ENCODE assay signal across 23 cellular contexts in the genomic region with DNA sequence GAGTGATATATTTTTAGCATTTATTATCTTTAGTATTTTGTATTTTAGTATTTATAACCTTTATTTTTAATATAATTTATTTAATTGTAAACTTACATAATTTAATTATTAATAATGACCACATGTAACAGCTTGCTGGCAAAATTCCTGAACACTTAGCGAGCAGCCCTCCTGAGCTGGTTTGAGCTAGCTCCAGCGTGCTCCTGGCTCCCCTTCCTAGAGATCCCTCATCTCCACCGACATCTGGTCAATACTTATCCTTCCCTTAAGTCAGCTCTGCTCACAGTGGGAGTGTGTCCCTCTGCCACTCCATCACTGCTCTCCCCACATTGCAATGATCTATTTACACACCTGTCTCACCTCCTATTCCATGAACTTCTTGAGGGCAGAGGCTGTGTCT. TPM values are rescaled to one million over a fixed set of nuclear protein-coding genes. Genes with fewer than 3 reads are reported as not detected.
DNase-seq lines count a peak whose midpoint lies in the region; ATAC-seq, FAIRE-seq and TF ChIP-seq lines count a peak whose summit lies in the region.
"Had no signal": no experiment of that assay in that cellular context is flagged by ENCODE, and none has a peak within 500 bp of the region (broad histone marks: within the 10 kb centered on the region; RNA-seq: fewer than 3 reads in every experiment).

No MANE protein-coding gene starts in this region.

- peaks cover 0 to 8% (median 0%) of the 10 kb centered on the region in 4 donors for H3K4me1 ChIP-seq in tibial artery
- H3K4me1 ChIP-seq: HAP-1, SJCRH30 had no signal

- H3K36me3 ChIP-seq in bronchial epithelial cell (ENCODE audit: control insufficient read depth, insufficient read depth, low read length): no peaks in the 10 kb centered on the region
- no peaks in the 10 kb centered on the region for H3K36me3 ChIP-seq in MG63
- H3K36me3 ChIP-seq in tibial artery: no peaks in the 10 kb centered on the region
- H3K36me3 ChIP-seq: HAP-1, SJCRH30 had no signal

- no peak overlapping the region for H3K27ac ChIP-seq in tibial artery
- H3K27ac ChIP-seq: GM23248, HL-60, PC-9, RWPE1, SJCRH30 had no signal

- ATAC-seq in GM21423 (IDR thresholded peaks at IDR 0.05; ENCODE audit: unreplicated experiment): no peak
- ATAC-seq: CD8-positive, alpha-beta T cell had no signal

- H3K9me3 ChIP-seq in MG63 (0 out of 2 replicates have a peak, but pooled peaks cover 2% of the 10 kb centered on the region), tibial artery (no peaks in the 10 kb centered on the region)
- H3K9me3 ChIP-seq: HAP-1, SJCRH30 had no signal

- DNase-seq in COLO668 (lab: John Stamatoyannopoulos, UW; ENCODE audit: unreplicated experiment): peak; percentile 12
- DNase-seq in DMS53 treated with DMSO at 0.1 percent for 48 hours (lab: John Stamatoyannopoulos, UW; ENCODE audit: unreplicated experiment): peak; percentile 52
- peak; percentile 60 for DNase-seq in NCI-H69 (lab: John Stamatoyannopoulos, UW)
- DNase-seq in bronchial epithelial cell (ENCODE audit: low read depth): peak; percentile 66
- no peak for DNase-seq in MG63
- no peak for DNase-seq in tibial artery
- DNase-seq: CD8-positive, alpha-beta T cell; DND-41; GM23248; Karpas-422; MM.1S; NCI-H1105; NCI-H1694 treated with DMSO at 0.1 percent for 48 hours; NCI-H2227 treated with DMSO at 0.1 percent for 48 hours; NCI-H526 treated with DMSO at 0.1 percent for 48 hours; PC-9; SJCRH30 had no signal

- no peak for FAIRE-seq in bronchial epithelial cell (lab: Jason Lieb, UNC)

- TF ChIP-seq CTCF in bronchial epithelial cell (IDR thresholded peaks at IDR 0.05; ENCODE audit: insufficient read depth, low read length, severe bottlenecking) (no peak), tibial artery (IDR thresholded peaks at IDR 0.05) (no peak)

- H3K4me3 ChIP-seq in bronchial epithelial cell (ENCODE audit: low read depth, low read length) (no peak overlapping the region), MG63 (no peak overlapping the region), tibial artery (no peak overlapping the region)
- H3K4me3 ChIP-seq: BLaER1 treated with 17β-estradiol and CSF1 and Interleukin-3, amounts not matched to agents 10 nM and 100 nM; GM23248; HAP-1; PC-9; SJCRH30 had no signal

- H3K27me3 ChIP-seq in bronchial epithelial cell (ENCODE audit: control insufficient read depth, insufficient read depth, low read length) (no peaks in the 10 kb centered on the region), MG63 (no peaks in the 10 kb centered on the region), tibial artery (no peaks in the 10 kb centered on the region)
- H3K27me3 ChIP-seq: BLaER1 treated with 17β-estradiol and CSF1 and Interleukin-3, amounts not matched to agents 10 nM and 100 nM; SJCRH30 had no signal

- intact Hi-C loops in tibial artery (cut with DNase I; ENCODE audit: low total_unique reads): no loop called here

RNA-seq across cellular contexts. Expression of gene TBXAS1, which starts 20.7 kb away (rescaled TPM):
- 0.26 and 0.38 TPM in 2 replicates for total RNA-seq in bronchial epithelial cell
- 0.56 TPM in 1 of 2 replicates, not detected in the other for total RNA-seq in MG63 (2014; rRNA removed; shearing (Covaris generic); ENCODE audit: low replicate concordance)
- total RNA-seq: G401, GM23248 had no signal

RNA-seq across cellular contexts. Expression of gene HIPK2, which starts 30.6 kb away (rescaled TPM):
- 5.8 and 8.4 TPM in 2 replicates for total RNA-seq in bronchial epithelial cell
- total RNA-seq in MG63 (2014; rRNA removed; shearing (Covaris generic); ENCODE audit: low replicate concordance): 1.5 and 2.0 TPM in 2 replicates

Comparison
In these comparisons a context has a peak if more than half of its experiments do, and no peak if none do; other contexts are left out.
1. DNase-seq: peak in COLO668 (single experiment), DMS53 treated with DMSO at 0.1 percent for 48 hours (single experiment), NCI-H69 (single experiment) and bronchial epithelial cell (single experiment); none in MG63 (single experiment) and tibial artery (0 of 2).